ENCODE assay signal across 1 cellular context in genomic region chr12:11897923-11898322, GRCh38.
TF ChIP-seq lines count a peak whose summit lies in the region.

No MANE protein-coding gene starts in this region.

TF ChIP-seq in WTC11, 78 proteins besides CTCF, POLR2A, EP300 and RAD21 (continued from another document):
- TF ChIP-seq, protein P1, sequence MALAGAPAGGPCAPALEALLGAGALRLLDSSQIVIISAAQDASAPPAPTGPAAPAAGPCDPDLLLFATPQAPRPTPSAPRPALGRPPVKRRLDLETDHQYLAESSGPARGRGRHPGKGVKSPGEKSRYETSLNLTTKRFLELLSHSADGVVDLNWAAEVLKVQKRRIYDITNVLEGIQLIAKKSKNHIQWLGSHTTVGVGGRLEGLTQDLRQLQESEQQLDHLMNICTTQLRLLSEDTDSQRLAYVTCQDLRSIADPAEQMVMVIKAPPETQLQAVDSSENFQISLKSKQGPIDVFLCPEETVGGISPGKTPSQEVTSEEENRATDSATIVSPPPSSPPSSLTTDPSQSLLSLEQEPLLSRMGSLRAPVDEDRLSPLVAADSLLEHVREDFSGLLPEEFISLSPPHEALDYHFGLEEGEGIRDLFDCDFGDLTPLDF (CRISPR knock-in tag; IDR thresholded peaks at IDR 0.05) = no peak
- no peak for TF ChIP-seq E2F5 (CRISPR knock-in tag; IDR thresholded peaks at IDR 0.05)
- TF ChIP-seq GTF2I (CRISPR knock-in tag; conservative IDR thresholded peaks at IDR 0.05) = no peak
- TF ChIP-seq, protein P2, sequence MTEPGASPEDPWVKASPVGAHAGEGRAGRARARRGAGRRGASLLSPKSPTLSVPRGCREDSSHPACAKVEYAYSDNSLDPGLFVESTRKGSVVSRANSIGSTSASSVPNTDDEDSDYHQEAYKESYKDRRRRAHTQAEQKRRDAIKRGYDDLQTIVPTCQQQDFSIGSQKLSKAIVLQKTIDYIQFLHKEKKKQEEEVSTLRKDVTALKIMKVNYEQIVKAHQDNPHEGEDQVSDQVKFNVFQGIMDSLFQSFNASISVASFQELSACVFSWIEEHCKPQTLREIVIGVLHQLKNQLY (CRISPR knock-in tag; IDR thresholded peaks at IDR 0.05) = no peak
- no peak for TF ChIP-seq ZSCAN18 (CRISPR knock-in tag; IDR thresholded peaks at IDR 0.05)
- no peak for TF ChIP-seq ETV6 (CRISPR knock-in tag; IDR thresholded peaks at IDR 0.05)
- TF ChIP-seq ZNF263 (CRISPR knock-in tag; IDR thresholded peaks at IDR 0.05; ENCODE audit: low read depth) = no peak
TF ChIP-seq in WTC11: peak in this region for 0.
